In genomic region chr3:114582929-114583328, GRCh38 we compare ENCODE assay signal across 12 cellular contexts.
DNase-seq lines count a peak whose midpoint lies in the region; ATAC-seq and TF ChIP-seq lines count a peak whose summit lies in the region.
"Had no signal": no experiment of that assay in that cellular context is flagged by ENCODE, and none has a peak within 500 bp of the region (broad histone marks: within the 10 kb centered on the region; RNA-seq: fewer than 3 reads in every experiment).

No MANE protein-coding gene starts in this region.

- no peak overlapping the region for H3K27ac Mint-ChIP-seq in activated CD8-positive, alpha-beta T cell treated with anti-CD3 and anti-CD28 coated beads for 36 hours
- H3K27ac Mint-ChIP-seq in activated CD8-positive, alpha-beta T cell treated with anti-CD3 and anti-CD28 coated beads, Interleukin-2, amount 10 ng/mL, durations not matched to agents 7 days and 5 days, result no peak overlapping the region
- peak overlapping the region; percentile 41 for H3K27ac Mint-ChIP-seq in activated naive CD8-positive, alpha-beta T cell treated with anti-CD3 and anti-CD28 coated beads, Interleukin-2, amount 50 U/mL, for 24 hours

- no peaks in the 10 kb centered on the region for H3K27me3 Mint-ChIP-seq in activated CD8-positive, alpha-beta T cell treated with anti-CD3 and anti-CD28 coated beads for 36 hours
- H3K27me3 Mint-ChIP-seq in activated CD8-positive, alpha-beta T cell treated with anti-CD3 and anti-CD28 coated beads, Interleukin-2, amount 10 ng/mL, durations not matched to agents 7 days and 5 days (ENCODE audit: low read depth), result no peaks in the 10 kb centered on the region
- no peaks in the 10 kb centered on the region for H3K27me3 Mint-ChIP-seq in activated naive CD8-positive, alpha-beta T cell treated with anti-CD3 and anti-CD28 coated beads, Interleukin-2, amount 50 U/mL, for 24 hours

- no peaks in the 10 kb centered on the region for H3K4me1 ChIP-seq in thyroid gland

- no peak for TF ChIP-seq CTCF in activated CD8-positive, alpha-beta T cell treated with anti-CD3 and anti-CD28 coated beads for 36 hours (IDR thresholded peaks at IDR 0.05)
- no peak for TF ChIP-seq CTCF in thyroid gland (IDR thresholded peaks at IDR 0.05)

- H3K4me1 Mint-ChIP-seq in activated CD8-positive, alpha-beta T cell treated with anti-CD3 and anti-CD28 coated beads for 36 hours (ENCODE audit: low read depth), result peaks cover 11% of the 10 kb centered on the region
- peaks cover 6% of the 10 kb centered on the region for H3K4me1 Mint-ChIP-seq in activated CD8-positive, alpha-beta T cell treated with anti-CD3 and anti-CD28 coated beads, Interleukin-2, amount 10 ng/mL, durations not matched to agents 7 days and 5 days (ENCODE audit: low read depth)
- H3K4me1 Mint-ChIP-seq in activated naive CD8-positive, alpha-beta T cell treated with anti-CD3 and anti-CD28 coated beads, Interleukin-2, amount 50 U/mL, for 24 hours, result peaks cover 13% of the 10 kb centered on the region

- CTCF ChIA-PET in activated CD8-positive, alpha-beta T cell treated with anti-CD3 and anti-CD28 coated beads for 36 hours (lab: Charles Lee), result no interaction called here
- CTCF ChIA-PET in activated CD8-positive, alpha-beta T cell treated with anti-CD3 and anti-CD28 coated beads, Interleukin-2, amount 10 ng/mL, durations not matched to agents 7 days and 5 days (lab: Charles Lee), result no interaction called here

- H3K36me3 ChIP-seq in thyroid gland, result no peaks in the 10 kb centered on the region

- no peak overlapping the region for H3K4me3 ChIP-seq in thyroid gland (replicated peaks in 1 of 3)
- H3K4me3 ChIP-seq: SJSA1 had no signal

- peak; percentile 61 for ATAC-seq in activated CD8-positive, alpha-beta T cell treated with anti-CD3 and anti-CD28 coated beads for 36 hours
- ATAC-seq in activated CD8-positive, alpha-beta T cell treated with anti-CD3 and anti-CD28 coated beads, Interleukin-2, amount 10 ng/mL, durations not matched to agents 7 days and 5 days, result no peak
- peak; percentile 85 for ATAC-seq in GM21381 (IDR thresholded peaks at IDR 0.05; ENCODE audit: unreplicated experiment)
- ATAC-seq in HG03045 (IDR thresholded peaks at IDR 0.05; ENCODE audit: unreplicated experiment), result peak; percentile 89
- ATAC-seq in activated naive CD8-positive, alpha-beta T cell treated with anti-CD3 and anti-CD28 coated beads, Interleukin-2, amount 50 U/mL, for 24 hours, result peak; percentile 54

- DNase-seq in activated CD8-positive, alpha-beta T cell treated with anti-CD3 and anti-CD28 coated beads for 36 hours, result peak; percentile 41
- no peak for DNase-seq in activated CD8-positive, alpha-beta T cell treated with anti-CD3 and anti-CD28 coated beads, Interleukin-2, amount 10 ng/mL, durations not matched to agents 7 days and 5 days
- DNase-seq in activated naive CD8-positive, alpha-beta T cell treated with anti-CD3 and anti-CD28 coated beads, Interleukin-2, amount 50 U/mL, for 24 hours, result no peak
- no peak for DNase-seq in head of caudate nucleus
- DNase-seq in thyroid gland, result no peak
- DNase-seq in kidney glomerular epithelial cell (lab: John Stamatoyannopoulos, UW), result no peak
- DNase-seq: islet precursor cell, NCI-H2081 treated with DMSO at 0.1 percent for 48 hours, occipital lobe had no signal

- no peaks in the 10 kb centered on the region for H3K27me3 ChIP-seq in thyroid gland
- H3K27me3 ChIP-seq: SJSA1 had no signal

- no peaks in the 10 kb centered on the region for H3K9me3 ChIP-seq in thyroid gland
- H3K9me3 ChIP-seq: SJSA1 had no signal

- intact Hi-C loops in activated CD8-positive, alpha-beta T cell treated with anti-CD3 and anti-CD28 coated beads for 36 hours (cut with micrococcal nuclease), result no loop called here
- intact Hi-C loops in head of caudate nucleus (cut with DNase I), result no loop called here
- intact Hi-C loops in thyroid gland (cut with DNase I), result no loop called here

- H3K4me3 Mint-ChIP-seq in activated CD8-positive, alpha-beta T cell treated with anti-CD3 and anti-CD28 coated beads for 36 hours, result no peak overlapping the region
- H3K4me3 Mint-ChIP-seq in activated CD8-positive, alpha-beta T cell treated with anti-CD3 and anti-CD28 coated beads, Interleukin-2, amount 10 ng/mL, durations not matched to agents 7 days and 5 days, result no peak overlapping the region
- H3K4me3 Mint-ChIP-seq in activated naive CD8-positive, alpha-beta T cell treated with anti-CD3 and anti-CD28 coated beads, Interleukin-2, amount 50 U/mL, for 24 hours, result no peak overlapping the region

- H3K27ac ChIP-seq in thyroid gland, result no peak overlapping the region
- H3K27ac ChIP-seq: SJSA1 had no signal

- no peaks in the 10 kb centered on the region for H3K36me3 Mint-ChIP-seq in activated CD8-positive, alpha-beta T cell treated with anti-CD3 and anti-CD28 coated beads for 36 hours (ENCODE audit: low read depth)
- H3K36me3 Mint-ChIP-seq in activated CD8-positive, alpha-beta T cell treated with anti-CD3 and anti-CD28 coated beads, Interleukin-2, amount 10 ng/mL, durations not matched to agents 7 days and 5 days (ENCODE audit: low read depth), result no peaks in the 10 kb centered on the region
- peaks cover 1% of the 10 kb centered on the region for H3K36me3 Mint-ChIP-seq in activated naive CD8-positive, alpha-beta T cell treated with anti-CD3 and anti-CD28 coated beads, Interleukin-2, amount 50 U/mL, for 24 hours (ENCODE audit: low read depth)

- POLR2A ChIA-PET in activated CD8-positive, alpha-beta T cell treated with anti-CD3 and anti-CD28 coated beads for 36 hours (lab: Charles Lee), result no interaction called here
- POLR2A ChIA-PET in activated CD8-positive, alpha-beta T cell treated with anti-CD3 and anti-CD28 coated beads, Interleukin-2, amount 10 ng/mL, durations not matched to agents 7 days and 5 days (lab: Charles Lee), result no interaction called here

- TF ChIP-seq POLR2A in thyroid gland (IDR thresholded peaks at IDR 0.05), result no peak

- no peaks in the 10 kb centered on the region for H3K9me3 Mint-ChIP-seq in activated CD8-positive, alpha-beta T cell treated with anti-CD3 and anti-CD28 coated beads for 36 hours
- no peaks in the 10 kb centered on the region for H3K9me3 Mint-ChIP-seq in activated CD8-positive, alpha-beta T cell treated with anti-CD3 and anti-CD28 coated beads, Interleukin-2, amount 10 ng/mL, durations not matched to agents 7 days and 5 days (ENCODE audit: insufficient read depth)
- H3K9me3 Mint-ChIP-seq in activated naive CD8-positive, alpha-beta T cell treated with anti-CD3 and anti-CD28 coated beads, Interleukin-2, amount 50 U/mL, for 24 hours, result no peaks in the 10 kb centered on the region

- 93 to 97% methylated on average over 2 of the region's 2 CpGs for WGBS in thyroid gland, 2 donors
